1 cellular context compared by ENCODE assay signal in the genomic region with DNA sequence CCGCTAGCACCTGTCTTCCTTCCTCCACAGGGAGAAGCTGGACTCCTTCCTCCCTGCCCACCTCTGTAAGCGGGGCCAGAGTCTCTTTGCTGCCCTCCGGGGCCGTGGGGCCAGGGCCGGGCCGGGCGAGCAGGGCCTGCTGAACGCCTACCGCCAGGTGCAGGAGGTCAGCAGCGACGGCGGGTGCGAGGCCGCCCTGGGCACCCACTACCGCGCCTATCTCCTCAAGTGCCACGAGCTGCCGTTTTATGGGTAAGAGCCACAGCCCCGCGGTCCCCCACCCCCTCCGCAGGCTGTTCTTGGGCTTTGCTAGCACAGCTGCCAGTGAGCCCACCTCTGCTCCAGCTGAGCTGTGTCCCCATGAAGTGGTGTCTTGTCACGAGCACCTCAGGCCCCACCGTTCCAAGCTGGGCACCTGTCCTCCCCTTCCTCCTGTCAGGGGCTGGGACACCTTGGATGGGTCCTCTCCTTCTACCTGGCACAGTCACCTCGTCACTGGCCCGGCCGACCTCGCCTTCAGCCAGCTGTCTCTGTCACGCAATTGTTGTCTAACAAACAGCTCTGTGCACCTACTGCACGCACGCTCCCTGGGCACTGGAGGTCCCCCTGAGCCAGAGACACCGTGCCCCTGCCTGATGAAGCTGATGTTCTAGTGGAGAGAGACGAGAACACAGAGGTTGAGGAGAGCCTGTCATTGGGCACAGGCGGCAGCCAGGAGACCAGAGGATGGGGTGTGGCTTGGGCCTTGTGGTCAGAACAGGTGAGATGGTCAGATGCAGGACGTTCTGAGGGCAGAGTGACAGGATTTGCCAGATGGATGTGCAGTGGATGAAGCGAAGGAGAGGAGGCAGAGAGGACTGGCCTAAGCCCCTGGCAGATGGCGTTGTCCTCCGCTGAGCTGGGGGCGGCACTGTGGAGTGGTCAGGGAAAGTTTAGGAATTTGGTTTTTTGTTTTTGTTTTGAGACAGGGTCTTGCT.
TF ChIP-seq lines count a peak whose summit lies in the region.

No MANE protein-coding gene starts in this region.

TF ChIP-seq in H1, 55 proteins besides CTCF, POLR2A, EP300 and RAD21:
- TF ChIP-seq RXRA (IDR thresholded peaks at IDR 0.05; ENCODE audit: insufficient read depth, low read depth, low read length) (no peak), PHF8 (conservative IDR thresholded peaks at IDR 0.05; ENCODE audit: low read depth, low read length) (no peak), POLR2AphosphoS5 (IDR thresholded peaks at IDR 0.05; ENCODE audit: low read depth, low read length) (no peak), TEAD4 (IDR thresholded peaks at IDR 0.05; ENCODE audit: low read depth, low read length) (no peak), ASH2L (IDR thresholded peaks at IDR 0.05; ENCODE audit: low read length) (no peak), CBX8 (IDR thresholded peaks at IDR 0.05; ENCODE audit: borderline replicate concordance, low read depth, low read length) (no peak), CTBP2 (IDR thresholded peaks at IDR 0.05; ENCODE audit: borderline replicate concordance, insufficient read depth, insufficient read length, low read length) (no peak), POU5F1 (IDR thresholded peaks at IDR 0.05; ENCODE audit: low read depth, low read length) (no peak), SIRT6 (IDR thresholded peaks at IDR 0.05; ENCODE audit: low read length) (no peak), EGR1 (IDR thresholded peaks at IDR 0.05; ENCODE audit: borderline replicate concordance, low read depth, low read length) (no peak), ZNF274 (IDR thresholded peaks at IDR 0.05; ENCODE audit: borderline replicate concordance, extremely low read depth, low read length) (no peak), KDM5A (IDR thresholded peaks at IDR 0.05; ENCODE audit: low read length) (no peak), BRCA1 (IDR thresholded peaks at IDR 0.05; ENCODE audit: low read depth, low read length) (no peak), RFX5 (IDR thresholded peaks at IDR 0.05; ENCODE audit: borderline replicate concordance, low read depth, low read length) (no peak), FOSL1 (IDR thresholded peaks at IDR 0.05; ENCODE audit: insufficient read depth, low read depth, low read length) (no peak), YY1 (IDR thresholded peaks at IDR 0.05; ENCODE audit: low read depth, low read length) (no peak), SIX5 (IDR thresholded peaks at IDR 0.05; ENCODE audit: low read depth, low read length) (no peak), CHD7 (IDR thresholded peaks at IDR 0.05; ENCODE audit: insufficient replicate concordance, low read length) (no peak), SP4 (IDR thresholded peaks at IDR 0.05; ENCODE audit: low read length) (no peak)
- TF ChIP-seq, protein P1, sequence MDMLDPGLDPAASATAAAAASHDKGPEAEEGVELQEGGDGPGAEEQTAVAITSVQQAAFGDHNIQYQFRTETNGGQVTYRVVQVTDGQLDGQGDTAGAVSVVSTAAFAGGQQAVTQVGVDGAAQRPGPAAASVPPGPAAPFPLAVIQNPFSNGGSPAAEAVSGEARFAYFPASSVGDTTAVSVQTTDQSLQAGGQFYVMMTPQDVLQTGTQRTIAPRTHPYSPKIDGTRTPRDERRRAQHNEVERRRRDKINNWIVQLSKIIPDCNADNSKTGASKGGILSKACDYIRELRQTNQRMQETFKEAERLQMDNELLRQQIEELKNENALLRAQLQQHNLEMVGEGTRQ (IDR thresholded peaks at IDR 0.05; ENCODE audit: low read length) = no peak
TF ChIP-seq in H1: peak in this region for 0.
